In the genomic region with DNA sequence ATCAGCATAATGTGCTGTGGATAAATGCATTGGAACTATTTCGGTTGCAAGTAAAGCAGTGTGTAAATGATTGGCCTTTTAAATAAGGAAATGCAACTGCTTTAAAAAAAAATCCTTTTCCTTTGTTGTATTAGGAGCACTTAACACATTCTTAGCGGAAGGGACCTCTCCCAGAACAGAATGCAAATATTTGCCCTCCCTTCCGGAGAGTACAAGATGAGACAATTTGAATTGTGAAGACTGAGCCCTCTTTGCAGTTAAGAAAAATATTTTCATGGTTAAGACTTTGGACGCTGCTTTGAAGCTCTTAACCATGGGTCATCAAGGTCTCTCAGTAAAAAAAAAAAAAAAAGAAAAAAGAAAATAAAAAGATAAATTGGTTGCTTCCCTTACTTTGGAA, we compare ENCODE assay signal across 24 cellular contexts. TPM values are rescaled to one million over a fixed set of nuclear protein-coding genes. Genes with fewer than 3 reads are reported as not detected.
A peak's percentile ranks its signal among the peaks of the same experiment; 100 is the strongest.
DNase-seq lines count a peak whose midpoint lies in the region; ATAC-seq and TF ChIP-seq lines count a peak whose summit lies in the region.
"Had no signal": no experiment of that assay in that cellular context is flagged by ENCODE, and none has a peak within 500 bp of the region (broad histone marks: within the 10 kb centered on the region; RNA-seq: fewer than 3 reads in every experiment).

No MANE protein-coding gene starts in this region.

- DNase-seq in NCI-H2029 (lab: John Stamatoyannopoulos, UW) (peak; percentile 4), NCI-H2029 treated with DMSO at 0.1 percent for 48 hours (lab: John Stamatoyannopoulos, UW) (no peak), GM23338 (ENCODE audit: low spot score) (peak; percentile 15), dermis blood vessel endothelial cell (peak; percentile 60), pulmonary artery endothelial cell (ENCODE audit: low read depth, low spot score) (peak; percentile 47), progenitor cell of endocrine pancreas (ENCODE audit: low spot score, unreplicated experiment) (no peak), NCI-H2081 treated with DMSO at 0.1 percent for 48 hours (lab: John Stamatoyannopoulos, UW) (no peak)
- no peak for DNase-seq in effector memory CD8-positive, alpha-beta T cell
- DNase-seq: 8988T; CD8-positive, alpha-beta T cell; DND-41; GDM1; NCI-H1092; NCI-H1694; NCI-H2171 treated with DMSO at 0.1 percent for 48 hours; NCI-H446 treated with DMSO at 0.1 percent for 48 hours; NCI-H82; SHP77 treated with DMSO at 0.1 percent for 48 hours had no signal

- H3K4me3 Mint-ChIP-seq in GM23338 = no peak overlapping the region
- no peak overlapping the region for H3K4me3 Mint-ChIP-seq in progenitor cell of endocrine pancreas (ENCODE audit: low read depth)
- H3K4me3 Mint-ChIP-seq in effector memory CD8-positive, alpha-beta T cell = no peak overlapping the region
- H3K4me3 Mint-ChIP-seq: CD8-positive, alpha-beta T cell had no signal

- H3K27ac Mint-ChIP-seq in GM23338 (no peak overlapping the region), progenitor cell of endocrine pancreas (no peak overlapping the region)
- H3K27ac Mint-ChIP-seq in effector memory CD8-positive, alpha-beta T cell = no peak overlapping the region
- H3K27ac Mint-ChIP-seq: CD8-positive, alpha-beta T cell had no signal

- H3K4me1 ChIP-seq in GM23338 (ENCODE audit: insufficient read depth) = no peaks in the 10 kb centered on the region

- TF ChIP-seq CTCF in GM23338 (conservative IDR thresholded peaks at IDR 0.05; ENCODE audit: low read depth in 2 of 2) = no peak
- no peak for TF ChIP-seq CTCF in progenitor cell of endocrine pancreas (IDR thresholded peaks at IDR 0.05; ENCODE audit: unreplicated experiment)

- H3K27me3 Mint-ChIP-seq in GM23338 (ENCODE audit: insufficient read depth, low read depth, poor library complexity) (no peaks in the 10 kb centered on the region), progenitor cell of endocrine pancreas (no peaks in the 10 kb centered on the region)
- H3K27me3 Mint-ChIP-seq in effector memory CD8-positive, alpha-beta T cell = peaks cover 6 to 16% of the 10 kb centered on the region in 2 donors

- no peaks in the 10 kb centered on the region for H3K9me2 ChIP-seq in GM23338 (ENCODE audit: insufficient read depth)

- no peaks in the 10 kb centered on the region for H3K36me3 Mint-ChIP-seq in GM23338 (ENCODE audit: low read depth)
- no peaks in the 10 kb centered on the region for H3K36me3 Mint-ChIP-seq in progenitor cell of endocrine pancreas (ENCODE audit: insufficient read depth)
- no peaks in the 10 kb centered on the region for H3K36me3 Mint-ChIP-seq in effector memory CD8-positive, alpha-beta T cell (ENCODE audit: insufficient read depth)
- H3K36me3 Mint-ChIP-seq: CD8-positive, alpha-beta T cell had no signal

- no peaks in the 10 kb centered on the region for H3K27me3 ChIP-seq in GM23338 (ENCODE audit: insufficient read depth)

- H3K4me1 Mint-ChIP-seq in GM23338 = peaks cover 3% of the 10 kb centered on the region; the same call in 2 of the 3 replicates
- H3K4me1 Mint-ChIP-seq in progenitor cell of endocrine pancreas (ENCODE audit: low read depth) = peaks cover 4% of the 10 kb centered on the region
- H3K4me1 Mint-ChIP-seq in effector memory CD8-positive, alpha-beta T cell (ENCODE audit: low read depth in 2 of 2) = no peaks in the 10 kb centered on the region

- H3K4me2 ChIP-seq in GM23338 = no peak overlapping the region

- ATAC-seq in GM23338 = no peak
- ATAC-seq in effector memory CD8-positive, alpha-beta T cell (replicated peaks) = no peak
- ATAC-seq: CD8-positive, alpha-beta T cell; SK-N-SH treated with all-trans-retinoic acid at 6 μM for 48 hours had no signal

- no peak overlapping the region for H3K4me3 ChIP-seq in GM23338

- H3K27ac ChIP-seq in GM23338 (ENCODE audit: low read depth) = no peak overlapping the region

- H3K79me2 ChIP-seq in GM23338 (replicated peaks; ENCODE audit: insufficient read depth) = no peaks in the 10 kb centered on the region

- H3K9me3 Mint-ChIP-seq in GM23338 = no peaks in the 10 kb centered on the region
- H3K9me3 Mint-ChIP-seq in progenitor cell of endocrine pancreas (ENCODE audit: low read depth) = peaks cover 24% of the 10 kb centered on the region
- no peaks in the 10 kb centered on the region for H3K9me3 Mint-ChIP-seq in effector memory CD8-positive, alpha-beta T cell
- H3K9me3 Mint-ChIP-seq: CD8-positive, alpha-beta T cell had no signal

- H4K20me1 ChIP-seq in GM23338 (replicated peaks; ENCODE audit: insufficient read depth) = no peaks in the 10 kb centered on the region

- no peaks in the 10 kb centered on the region for H3F3A ChIP-seq in GM23338 (replicated peaks; ENCODE audit: low read depth)

- peak overlapping the region; percentile 11; the same call in 1 of the 2 replicates for H2AFZ ChIP-seq in GM23338

- H3K36me3 ChIP-seq in GM23338 (ENCODE audit: insufficient read depth) = no peaks in the 10 kb centered on the region

TF ChIP-seq in GM23338, 12 proteins besides CTCF, POLR2A, EP300 and RAD21 (continues in another document):
- TF ChIP-seq, protein P1, sequence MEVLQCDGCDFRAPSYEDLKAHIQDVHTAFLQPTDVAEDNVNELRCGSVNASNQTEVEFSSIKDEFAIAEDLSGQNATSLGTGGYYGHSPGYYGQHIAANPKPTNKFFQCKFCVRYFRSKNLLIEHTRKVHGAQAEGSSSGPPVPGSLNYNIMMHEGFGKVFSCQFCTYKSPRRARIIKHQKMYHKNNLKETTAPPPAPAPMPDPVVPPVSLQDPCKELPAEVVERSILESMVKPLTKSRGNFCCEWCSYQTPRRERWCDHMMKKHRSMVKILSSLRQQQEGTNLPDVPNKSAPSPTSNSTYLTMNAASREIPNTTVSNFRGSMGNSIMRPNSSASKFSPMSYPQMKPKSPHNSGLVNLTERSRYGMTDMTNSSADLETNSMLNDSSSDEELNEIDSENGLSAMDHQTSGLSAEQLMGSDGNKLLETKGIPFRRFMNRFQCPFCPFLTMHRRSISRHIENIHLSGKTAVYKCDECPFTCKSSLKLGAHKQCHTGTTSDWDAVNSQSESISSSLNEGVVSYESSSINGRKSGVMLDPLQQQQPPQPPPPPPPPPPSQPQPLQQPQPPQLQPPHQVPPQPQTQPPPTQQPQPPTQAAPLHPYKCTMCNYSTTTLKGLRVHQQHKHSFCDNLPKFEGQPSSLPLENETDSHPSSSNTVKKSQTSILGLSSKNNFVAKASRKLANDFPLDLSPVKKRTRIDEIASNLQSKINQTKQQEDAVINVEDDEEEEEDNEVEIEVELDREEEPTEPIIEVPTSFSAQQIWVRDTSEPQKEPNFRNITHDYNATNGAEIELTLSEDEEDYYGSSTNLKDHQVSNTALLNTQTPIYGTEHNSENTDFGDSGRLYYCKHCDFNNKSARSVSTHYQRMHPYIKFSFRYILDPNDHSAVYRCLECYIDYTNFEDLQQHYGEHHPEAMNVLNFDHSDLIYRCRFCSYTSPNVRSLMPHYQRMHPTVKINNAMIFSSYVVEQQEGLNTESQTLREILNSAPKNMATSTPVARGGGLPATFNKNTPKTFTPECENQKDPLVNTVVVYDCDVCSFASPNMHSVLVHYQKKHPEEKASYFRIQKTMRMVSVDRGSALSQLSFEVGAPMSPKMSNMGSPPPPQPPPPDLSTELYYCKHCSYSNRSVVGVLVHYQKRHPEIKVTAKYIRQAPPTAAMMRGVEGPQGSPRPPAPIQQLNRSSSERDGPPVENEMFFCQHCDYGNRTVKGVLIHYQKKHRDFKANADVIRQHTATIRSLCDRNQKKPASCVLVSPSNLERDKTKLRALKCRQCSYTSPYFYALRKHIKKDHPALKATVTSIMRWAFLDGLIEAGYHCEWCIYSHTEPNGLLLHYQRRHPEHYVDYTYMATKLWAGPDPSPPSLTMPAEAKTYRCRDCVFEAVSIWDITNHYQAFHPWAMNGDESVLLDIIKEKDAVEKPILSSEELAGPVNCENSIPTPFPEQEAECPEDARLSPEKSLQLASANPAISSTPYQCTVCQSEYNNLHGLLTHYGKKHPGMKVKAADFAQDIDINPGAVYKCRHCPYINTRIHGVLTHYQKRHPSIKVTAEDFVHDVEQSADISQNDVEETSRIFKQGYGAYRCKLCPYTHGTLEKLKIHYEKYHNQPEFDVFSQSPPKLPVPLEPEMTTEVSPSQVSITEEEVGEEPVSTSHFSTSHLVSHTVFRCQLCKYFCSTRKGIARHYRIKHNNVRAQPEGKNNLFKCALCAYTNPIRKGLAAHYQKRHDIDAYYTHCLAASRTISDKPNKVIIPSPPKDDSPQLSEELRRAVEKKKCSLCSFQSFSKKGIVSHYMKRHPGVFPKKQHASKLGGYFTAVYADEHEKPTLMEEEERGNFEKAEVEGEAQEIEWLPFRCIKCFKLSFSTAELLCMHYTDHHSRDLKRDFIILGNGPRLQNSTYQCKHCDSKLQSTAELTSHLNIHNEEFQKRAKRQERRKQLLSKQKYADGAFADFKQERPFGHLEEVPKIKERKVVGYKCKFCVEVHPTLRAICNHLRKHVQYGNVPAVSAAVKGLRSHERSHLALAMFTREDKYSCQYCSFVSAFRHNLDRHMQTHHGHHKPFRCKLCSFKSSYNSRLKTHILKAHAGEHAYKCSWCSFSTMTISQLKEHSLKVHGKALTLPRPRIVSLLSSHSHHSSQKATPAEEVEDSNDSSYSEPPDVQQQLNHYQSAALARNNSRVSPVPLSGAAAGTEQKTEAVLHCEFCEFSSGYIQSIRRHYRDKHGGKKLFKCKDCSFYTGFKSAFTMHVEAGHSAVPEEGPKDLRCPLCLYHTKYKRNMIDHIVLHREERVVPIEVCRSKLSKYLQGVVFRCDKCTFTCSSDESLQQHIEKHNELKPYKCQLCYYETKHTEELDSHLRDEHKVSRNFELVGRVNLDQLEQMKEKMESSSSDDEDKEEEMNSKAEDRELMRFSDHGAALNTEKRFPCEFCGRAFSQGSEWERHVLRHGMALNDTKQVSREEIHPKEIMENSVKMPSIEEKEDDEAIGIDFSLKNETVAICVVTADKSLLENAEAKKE (CRISPR knock-in tag; IDR thresholded peaks at IDR 0.05) = no peak
- no peak for TF ChIP-seq CREB1 (CRISPR knock-in tag; IDR thresholded peaks at IDR 0.05; ENCODE audit: low read depth)
- TF ChIP-seq ZNF331 (CRISPR knock-in tag; IDR thresholded peaks at IDR 0.05; ENCODE audit: low read depth) = no peak
- TF ChIP-seq JUNB (IDR thresholded peaks at IDR 0.05; ENCODE audit: unreplicated experiment) = no peak
- no peak for TF ChIP-seq ZNF114 (CRISPR knock-in tag; IDR thresholded peaks at IDR 0.05)
- TF ChIP-seq EZH2 (IDR thresholded peaks at IDR 0.05; ENCODE audit: low read depth, unreplicated experiment) = no peak
- TF ChIP-seq NANOG (IDR thresholded peaks at IDR 0.05; ENCODE audit: borderline replicate concordance) = no peak

RNA-seq across cellular contexts. Expression of a gene that starts 9.5 kb away (rescaled TPM):
- total RNA-seq in GM23338 (2014; rRNA removed; shearing (Covaris generic)) = not detected in 2 replicates
- polyA plus RNA-seq in GM23338 (2016; fragmentation: Nextera tagmentation; extraction: Ambion mirVana) = 0.23 and 0.31 TPM in 2 replicates
- total RNA-seq in dermis blood vessel endothelial cell (not detected in 2 replicates), pulmonary artery endothelial cell (not detected in 2 replicates), progenitor cell of endocrine pancreas (not detected in 2 replicates)
- total RNA-seq: CD8-positive, alpha-beta T cell; H4; MCF 10A; OCI-LY7; RPMI7951 had no signal
- polyA plus RNA-seq: BJ had no signal

RNA-seq across cellular contexts. Expression of a gene that starts 45.1 kb away (rescaled TPM):
- total RNA-seq in GM23338 (2014; rRNA removed; shearing (Covaris generic)) = 0.83 and 1.6 TPM in 2 replicates
- polyA plus RNA-seq in GM23338 (2016; fragmentation: Nextera tagmentation; extraction: Ambion mirVana) = 0.16 and 0.19 TPM in 2 replicates
- total RNA-seq in dermis blood vessel endothelial cell (0.05 and 0.17 TPM in 2 replicates), pulmonary artery endothelial cell (0.13 and 0.25 TPM in 2 replicates), progenitor cell of endocrine pancreas (0.44 and 0.86 TPM in 2 replicates)
- polyA plus RNA-seq: BJ had no signal

Comparison
In these comparisons a context has a peak if more than half of its experiments do, and no peak if none do; other contexts are left out.
1. DNase-seq: peak in NCI-H2029 (single experiment), GM23338 (single experiment), dermis blood vessel endothelial cell (single experiment) and pulmonary artery endothelial cell (single experiment); none in NCI-H2029 treated with DMSO at 0.1 percent for 48 hours (single experiment), progenitor cell of endocrine pancreas (single experiment), NCI-H2081 treated with DMSO at 0.1 percent for 48 hours (single experiment) and effector memory CD8-positive, alpha-beta T cell (0 of 3).